In genomic region chr1:41238311-41239094, GRCh38 we compare ENCODE assay signal across 13 cellular contexts. TPM values are rescaled to one million over a fixed set of nuclear protein-coding genes. Genes with fewer than 3 reads are reported as not detected.
DNase-seq lines count a peak whose midpoint lies in the region; ATAC-seq and TF ChIP-seq lines count a peak whose summit lies in the region.
"Had no signal": no experiment of that assay in that cellular context is flagged by ENCODE, and none has a peak within 500 bp of the region (broad histone marks: within the 10 kb centered on the region; RNA-seq: fewer than 3 reads in every experiment).

No MANE protein-coding gene starts in this region.

- ATAC-seq in Right ventricle myocardium inferior (no peak), GM21526 (IDR thresholded peaks at IDR 0.05; ENCODE audit: low FRiP score, unreplicated experiment) (no peak)
- ATAC-seq in stimulated activated effector memory CD8-positive, alpha-beta T cell treated with anti-CD3 and anti-CD28 coated beads, Interleukin-12 subunit alpha, Interleukin-12 subunit beta, amount 100 ng/mL, for 72 hours, result peak; percentile 54
- ATAC-seq: natural killer cell, upper lobe of right lung had no signal

- no peaks in the 10 kb centered on the region for H4K20me1 ChIP-seq in H9 (ENCODE audit: control insufficient read depth, insufficient read depth, insufficient read length)

- no peak overlapping the region for H2AK5ac ChIP-seq in H9 (ENCODE audit: insufficient read length, low read length)

- peaks cover 3% of the 10 kb centered on the region; the same call in 1 of the 2 replicates for H3K79me2 ChIP-seq in H9 (ENCODE audit: insufficient read depth, low read length)

- H4K5ac ChIP-seq in H9 (ENCODE audit: insufficient read length, low read depth, low read length), result no peak overlapping the region

- no peak overlapping the region for H3K23ac ChIP-seq in H9 (ENCODE audit: insufficient read length, low read depth, low read length)

- H3K4me1 ChIP-seq in left ventricle myocardium inferior, result peaks cover 84% of the 10 kb centered on the region
- H3K4me1 ChIP-seq in H9 (ENCODE audit: insufficient read depth, low read length), result peaks cover 2% of the 10 kb centered on the region; the same call in 1 of the 2 replicates

- H2BK20ac ChIP-seq in H9 (ENCODE audit: low read depth, low read length, poor library complexity, severe bottlenecking), result no peak overlapping the region

- H3K18ac ChIP-seq in H9 (ENCODE audit: insufficient read length, low read depth, low read length), result no peak overlapping the region

- no peak overlapping the region for H3K4me2 ChIP-seq in H9 (ENCODE audit: insufficient read depth, insufficient read length, low read length)

- no peak overlapping the region for H3K9ac ChIP-seq in H9 (ENCODE audit: extremely low read depth, insufficient read length, low read length)

- no peak overlapping the region for H3K4me3 ChIP-seq in left ventricle myocardium inferior
- H3K4me3 ChIP-seq: upper lobe of right lung had no signal

- no peak overlapping the region for H2BK120ac ChIP-seq in H9 (ENCODE audit: low read depth, low read length, poor library complexity, severe bottlenecking)

- peaks cover 16% of the 10 kb centered on the region for H3K4me1 Mint-ChIP-seq in MCF 10A (ENCODE audit: insufficient read depth, unreplicated experiment)
- H3K4me1 Mint-ChIP-seq in stimulated activated effector memory CD8-positive, alpha-beta T cell treated with anti-CD3 and anti-CD28 coated beads, Interleukin-12 subunit alpha, Interleukin-12 subunit beta, amount 100 ng/mL, for 72 hours, result peaks cover 12% of the 10 kb centered on the region
- H3K4me1 Mint-ChIP-seq in H9, result peaks cover 17 to 21% of the 10 kb centered on the region in 2 experiments

- H3K56ac ChIP-seq in H9 (ENCODE audit: insufficient read length, low read depth, low read length), result no peak overlapping the region

- intact Hi-C loops in left ventricle myocardium inferior (cut with micrococcal nuclease) (no loop called here), Right ventricle myocardium inferior (cut with DNase I) (no loop called here), MCF 10A (cut with micrococcal nuclease) (no loop called here)

- H3K27me3 ChIP-seq in left ventricle myocardium inferior (ENCODE audit: low read depth) (no peaks in the 10 kb centered on the region), H9 (ENCODE audit: insufficient read depth, low read length) (no peaks in the 10 kb centered on the region)
- H3K27me3 ChIP-seq: upper lobe of right lung had no signal

- peaks cover 4% of the 10 kb centered on the region for H3K23me2 ChIP-seq in H9 (ENCODE audit: insufficient read length, low read depth, low read length, poor library complexity, severe bottlenecking)

- no peak overlapping the region for H3T11ph ChIP-seq in H9 (ENCODE audit: low read length)

- H3K36me3 ChIP-seq in left ventricle myocardium inferior, result no peaks in the 10 kb centered on the region
- H3K36me3 ChIP-seq: upper lobe of right lung had no signal

- H2BK5ac ChIP-seq in H9 (ENCODE audit: insufficient read length, low read length), result no peak overlapping the region

- no peak overlapping the region for H2BK15ac ChIP-seq in H9 (ENCODE audit: low read depth, low read length)

- no peaks in the 10 kb centered on the region for H3K36me3 Mint-ChIP-seq in MCF 10A (ENCODE audit: insufficient read depth, unreplicated experiment)
- peaks cover 5% of the 10 kb centered on the region for H3K36me3 Mint-ChIP-seq in stimulated activated effector memory CD8-positive, alpha-beta T cell treated with anti-CD3 and anti-CD28 coated beads, Interleukin-12 subunit alpha, Interleukin-12 subunit beta, amount 100 ng/mL, for 72 hours
- H3K36me3 Mint-ChIP-seq in H9 (ENCODE audit: insufficient read depth in 1 of 3, low read depth in 3 of 3), result no peaks in the 10 kb centered on the region
- H3K36me3 Mint-ChIP-seq: natural killer cell had no signal

- H3K4me3 Mint-ChIP-seq in MCF 10A (ENCODE audit: unreplicated experiment) (no peak overlapping the region), H9 (no peak overlapping the region)
- H3K4me3 Mint-ChIP-seq in stimulated activated effector memory CD8-positive, alpha-beta T cell treated with anti-CD3 and anti-CD28 coated beads, Interleukin-12 subunit alpha, Interleukin-12 subunit beta, amount 100 ng/mL, for 72 hours, result no peak overlapping the region
- H3K4me3 Mint-ChIP-seq: B cell; natural killer cell; T-helper 2 cell treated with Interferon-gamma antibody and Interleukin-4, amounts not matched to agents 5 μg/mL and 100 μg/mL, for 36 hours had no signal

- no peak overlapping the region for H2BK12ac ChIP-seq in H9 (ENCODE audit: insufficient read length, low read depth, low read length)

- POLR2A ChIA-PET in MCF 10A (lab: Yijun Ruan, JAX), result interaction anchor here (0.7 to 1.6 kb wide), 3 partner anchors 17 to 129 kb away, joined by 3 to 4 read pairs (median 4); no protein-coding TSS in a partner anchor

- H3K27ac ChIP-seq in left ventricle myocardium inferior (replicated peaks), result peak overlapping the region; percentile 21
- no peak overlapping the region for H3K27ac ChIP-seq in H9 (ENCODE audit: insufficient read length, low read depth, low read length)
- H3K27ac ChIP-seq: upper lobe of right lung had no signal

- no peak for TF ChIP-seq CTCF in left ventricle myocardium inferior (IDR thresholded peaks at IDR 0.05; ENCODE audit: borderline replicate concordance)
- TF ChIP-seq CTCF in MCF 10A (IDR thresholded peaks at IDR 0.05; ENCODE audit: unreplicated experiment), result no peak
- no peak for TF ChIP-seq CTCF in H9 (conservative IDR thresholded peaks at IDR 0.05)

- no peak overlapping the region for H4K8ac ChIP-seq in H9 (replicated peaks; ENCODE audit: insufficient read length, low read depth, low read length)

- no peaks in the 10 kb centered on the region for H3K9me3 Mint-ChIP-seq in MCF 10A (ENCODE audit: unreplicated experiment)
- no peaks in the 10 kb centered on the region for H3K9me3 Mint-ChIP-seq in stimulated activated effector memory CD8-positive, alpha-beta T cell treated with anti-CD3 and anti-CD28 coated beads, Interleukin-12 subunit alpha, Interleukin-12 subunit beta, amount 100 ng/mL, for 72 hours
- H3K9me3 Mint-ChIP-seq in H9, result no peaks in the 10 kb centered on the region
- H3K9me3 Mint-ChIP-seq: natural killer cell; T-helper 2 cell treated with Interferon-gamma antibody and Interleukin-4, amounts not matched to agents 5 μg/mL and 100 μg/mL, for 36 hours had no signal

- no peak overlapping the region for H2AFZ ChIP-seq in H9 (ENCODE audit: low read length)

- no CpG with 5 or more reads among the region's 5 CpGs for WGBS in H9 (ENCODE audit: extremely low coverage, insufficient read length, low lambda C conversion rate)

- no peak overlapping the region for H3K4ac ChIP-seq in H9 (ENCODE audit: low read depth, low read length)

- H3K9me3 ChIP-seq in left ventricle myocardium inferior (replicated peaks) (no peaks in the 10 kb centered on the region), H9 (ENCODE audit: control insufficient read depth, low read depth, low read length) (no peaks in the 10 kb centered on the region)
- H3K9me3 ChIP-seq: upper lobe of right lung had no signal

- H3K14ac ChIP-seq in H9 (ENCODE audit: insufficient read depth, low read length), result no peak overlapping the region

- DNase-seq in left ventricle myocardium inferior (no peak), Right ventricle myocardium inferior (ENCODE audit: missing footprints) (no peak), NCI-H69 (lab: John Stamatoyannopoulos, UW) (peak; percentile 81), MCF 10A (ENCODE audit: unreplicated experiment) (peak; percentile 42), amygdala (lab: John Stamatoyannopoulos, UW) (no peak), H9 (no peak)
- DNase-seq in stimulated activated effector memory CD8-positive, alpha-beta T cell treated with anti-CD3 and anti-CD28 coated beads, Interleukin-12 subunit alpha, Interleukin-12 subunit beta, amount 100 ng/mL, for 72 hours (ENCODE audit: low spot score in 2 of 2), result no peak
- DNase-seq: activated CD8-positive, alpha-beta memory T cell treated with anti-CD3 and anti-CD28 coated beads, Interleukin-2, amount 50 U/mL, for 4 hours; natural killer cell; upper lobe of right lung had no signal

- CTCF ChIA-PET in MCF 10A (lab: Yijun Ruan, JAX), result interaction anchor here (0.6 to 1.1 kb wide), 2 partner anchors 10 to 116 kb away, joined by 5 to 8 read pairs; no protein-coding TSS in a partner anchor

- H4K91ac ChIP-seq in H9 (ENCODE audit: insufficient read length, low read depth, low read length), result no peak overlapping the region

- H3K27ac Mint-ChIP-seq in MCF 10A (ENCODE audit: low read depth, unreplicated experiment) (no peak overlapping the region), H9 (no peak overlapping the region)
- no peak overlapping the region for H3K27ac Mint-ChIP-seq in stimulated activated effector memory CD8-positive, alpha-beta T cell treated with anti-CD3 and anti-CD28 coated beads, Interleukin-12 subunit alpha, Interleukin-12 subunit beta, amount 100 ng/mL, for 72 hours
- H3K27ac Mint-ChIP-seq: B cell; natural killer cell; T-helper 2 cell treated with Interferon-gamma antibody and Interleukin-4, amounts not matched to agents 5 μg/mL and 100 μg/mL, for 36 hours had no signal

- peaks cover 6% of the 10 kb centered on the region for H3K79me1 ChIP-seq in H9 (ENCODE audit: insufficient read depth, low read depth, low read length, poor library complexity, severe bottlenecking)

- H3K27me3 Mint-ChIP-seq in MCF 10A (ENCODE audit: insufficient read depth, unreplicated experiment) (no peaks in the 10 kb centered on the region), H9 (ENCODE audit: low read depth) (peaks cover 13% of the 10 kb centered on the region)
- H3K27me3 Mint-ChIP-seq: B cell had no signal

- no TSS peak for BruUV-seq in MCF 10A (replicated peaks; lab: Mats Ljungman, UMichigan)

RNA-seq across cellular contexts. Expression of gene SCMH1, which starts 3.6 kb away (rescaled TPM):
- total RNA-seq in left ventricle myocardium inferior (48.1 TPM), Right ventricle myocardium inferior (41.1 TPM), MCF 10A (2022) (51.4 and 55.9 TPM in 2 replicates), H9 (2021) (16.4 and 16.5 TPM in 2 replicates)

Comparison
In these comparisons a context has a peak if more than half of its experiments do, and no peak if none do; other contexts are left out.
1. DNase-seq: peak in NCI-H69 (single experiment) and MCF 10A (single experiment); none in left ventricle myocardium inferior (single experiment), Right ventricle myocardium inferior (single experiment), stimulated activated effector memory CD8-positive, alpha-beta T cell treated with anti-CD3 and anti-CD28 coated beads, Interleukin-12 subunit alpha, Interleukin-12 subunit beta, amount 100 ng/mL, for 72 hours (0 of 2), amygdala (0 of 56) and H9 (single experiment).